2 cellular contexts compared by ENCODE assay signal in the genomic region with DNA sequence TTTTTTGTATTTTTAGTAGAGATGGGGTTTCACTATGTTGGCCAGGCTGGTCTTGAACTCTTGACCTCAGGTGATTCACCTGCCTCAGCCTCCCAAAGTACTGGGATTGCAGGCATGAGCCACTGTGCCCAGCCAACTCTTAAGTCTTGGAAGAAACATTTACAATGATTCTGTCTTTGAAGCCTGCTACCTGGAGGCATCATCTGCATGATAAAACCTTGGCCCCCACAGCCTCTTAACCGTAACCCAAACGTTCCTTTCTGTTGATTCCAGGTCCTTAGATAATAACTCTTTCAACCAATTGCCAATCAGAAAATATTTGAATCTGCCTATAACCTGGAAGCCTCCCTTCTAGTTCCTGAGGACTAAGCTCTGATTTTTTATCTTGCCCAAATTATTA.
A peak's percentile ranks its signal among the peaks of the same experiment; 100 is the strongest.
TF ChIP-seq lines count a peak whose summit lies in the region.

No MANE protein-coding gene starts in this region.

TF ChIP-seq in WTC11, 78 proteins besides CTCF, POLR2A, EP300 and RAD21:
- TF ChIP-seq ZNF121 (CRISPR knock-in tag; IDR thresholded peaks at IDR 0.05): 0 out of 2 replicates have a peak, but pooled peaks have one; percentile 54
TF ChIP-seq in WTC11: peak in this region for 1; not testable (repeated sequence) for 77.

TF ChIP-seq in H1, 55 proteins besides CTCF, POLR2A, EP300 and RAD21:
- TF ChIP-seq POU5F1 (IDR thresholded peaks at IDR 0.05; ENCODE audit: low read depth, low read length): 0 out of 2 replicates have a peak, but pooled peaks have one; percentile 41
